23 cellular contexts compared by ENCODE assay signal in the genomic region with DNA sequence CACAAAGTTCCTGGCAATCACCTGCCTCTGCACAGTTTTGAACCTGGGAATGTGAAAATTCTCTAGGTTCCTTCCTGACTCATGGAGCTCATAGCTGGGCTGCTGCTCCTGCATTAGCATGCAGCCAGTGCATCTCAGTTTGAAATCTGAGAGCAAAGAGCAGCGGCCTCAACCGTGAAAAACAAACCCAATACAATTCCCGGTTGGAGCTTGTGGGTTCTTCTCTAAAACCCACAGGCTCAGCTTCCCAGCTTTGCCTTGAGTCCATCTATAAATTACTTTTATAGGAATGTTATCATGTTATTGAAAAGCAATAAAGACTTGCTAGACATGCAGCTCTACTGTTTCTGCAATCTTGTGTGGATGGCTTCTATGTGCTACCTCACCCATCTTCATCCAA.
"Had no signal": no experiment of that assay in that cellular context is flagged by ENCODE, and none has a peak within 500 bp of the region (broad histone marks: within the 10 kb centered on the region; RNA-seq: fewer than 3 reads in every experiment).

No MANE protein-coding gene starts in this region.

- ATAC-seq: activated CD8-positive, alpha-beta memory T cell treated with anti-CD3 and anti-CD28 coated beads, Interleukin-2, amount 10 ng/mL, durations not matched to agents 7 days and 5 days; activated naive CD4-positive, alpha-beta T cell treated with anti-CD3 and anti-CD28 coated beads, Interleukin-2, amount 50 U/mL, for 72 hours; activated naive CD8-positive, alpha-beta T cell treated with anti-CD3 and anti-CD28 coated beads, Interleukin-2, amount 50 U/mL, for 24 hours had no signal

- H3K27me3 Mint-ChIP-seq: activated B cell treated with CpG ODN at 0.5 μM for 24 hours; activated CD4-positive, alpha-beta T cell treated with anti-CD3 and anti-CD28 coated beads, Interleukin-2, amount 10 ng/mL, durations not matched to agents 24 days and 14 days; activated CD8-positive, alpha-beta memory T cell treated with anti-CD3 and anti-CD28 coated beads, Interleukin-2, amount 10 ng/mL, durations not matched to agents 7 days and 5 days; activated T-cell treated with anti-CD3 and anti-CD28 coated beads, Interleukin-2, amount 50 U/mL, for 24 hours had no signal

- H3K27me3 ChIP-seq: ascending aorta, breast epithelium, Peyer's patch had no signal

- H3K9me3 ChIP-seq: ascending aorta, breast epithelium, Peyer's patch had no signal

- H3K4me3 ChIP-seq: ascending aorta, breast epithelium, Peyer's patch had no signal

- H3K4me1 ChIP-seq: breast epithelium had no signal

- H3K4me3 Mint-ChIP-seq: activated B cell treated with CpG ODN at 0.5 μM for 24 hours; activated CD4-positive, alpha-beta T cell treated with anti-CD3 and anti-CD28 coated beads, Interleukin-2, amount 10 ng/mL, durations not matched to agents 24 days and 14 days; activated CD8-positive, alpha-beta memory T cell treated with anti-CD3 and anti-CD28 coated beads, Interleukin-2, amount 10 ng/mL, durations not matched to agents 7 days and 5 days; activated naive CD8-positive, alpha-beta T cell treated with anti-CD3 and anti-CD28 coated beads, Interleukin-2, amount 50 U/mL, for 24 hours; activated T-cell treated with anti-CD3 and anti-CD28 coated beads, Interleukin-2, amount 50 U/mL, for 24 hours; activated T-helper 1 cell treated with anti-CD3 and anti-CD28 coated beads, Interleukin-12 subunit alpha, Interleukin-12 subunit beta, Interleukin-2, Interleukin-4 antibody, amounts not matched to agents 30 ng/mL and 10 ng/mL and 1 ng/mL, durations not matched to agents 14 hours and 24 hours and 36 hours; T-helper 1 cell treated with Interleukin-12 subunit alpha and Interleukin-12 subunit beta and Interleukin-4 antibody, amounts not matched to agents 30 μg/mL and 1 μg/mL, for 36 hours had no signal

- DNase-seq: activated B cell treated with CpG ODN at 0.5 μM for 24 hours; activated CD4-positive, alpha-beta T cell treated with anti-CD3 and anti-CD28 coated beads for 1 hour; activated CD4-positive, alpha-beta T cell treated with anti-CD3 and anti-CD28 coated beads, Interleukin-2, amount 10 ng/mL, durations not matched to agents 24 days and 14 days; activated CD4-positive, alpha-beta T cell treated with anti-CD3 and anti-CD28 coated beads, Interleukin-2, amount 50 U/mL, for 48 hours; activated CD8-positive, alpha-beta memory T cell treated with anti-CD3 and anti-CD28 coated beads, Interleukin-2, amount 10 ng/mL, durations not matched to agents 7 days and 5 days; activated effector memory CD4-positive, alpha-beta T cell treated with anti-CD3 and anti-CD28 coated beads, Interleukin-2, amount 50 U/mL, for 16 hours; activated naive CD4-positive, alpha-beta T cell treated with Interleukin-2 at 50 U/mL for 16 hours; activated naive CD8-positive, alpha-beta T cell treated with anti-CD3 and anti-CD28 coated beads, Interleukin-2, amount 50 U/mL, for 24 hours; activated T-cell treated with anti-CD3 and anti-CD28 coated beads, Interleukin-2, amount 50 U/mL, for 24 hours; amniotic stem cell; caudate nucleus; NCI-H1105 treated with DMSO at 0.1 percent for 48 hours; NCI-H1436 treated with DMSO at 0.1 percent for 48 hours; NCI-H187; NCI-H2081; NCI-H510A treated with DMSO at 0.1 percent for 48 hours; Peyer's patch; SHP77 had no signal

- H3K4me1 Mint-ChIP-seq: activated B cell treated with CpG ODN at 0.5 μM for 24 hours; activated CD4-positive, alpha-beta T cell treated with anti-CD3 and anti-CD28 coated beads, Interleukin-2, amount 10 ng/mL, durations not matched to agents 24 days and 14 days; activated CD8-positive, alpha-beta memory T cell treated with anti-CD3 and anti-CD28 coated beads, Interleukin-2, amount 10 ng/mL, durations not matched to agents 7 days and 5 days; activated naive CD8-positive, alpha-beta T cell treated with anti-CD3 and anti-CD28 coated beads, Interleukin-2, amount 50 U/mL, for 24 hours had no signal

- H3K27ac ChIP-seq: ascending aorta, breast epithelium, Peyer's patch had no signal

- H3K36me3 Mint-ChIP-seq: activated CD8-positive, alpha-beta memory T cell treated with anti-CD3 and anti-CD28 coated beads, Interleukin-2, amount 10 ng/mL, durations not matched to agents 7 days and 5 days; activated naive CD4-positive, alpha-beta T cell treated with anti-CD3 and anti-CD28 coated beads, Interleukin-2, amount 50 U/mL, for 72 hours had no signal

- H3K27ac Mint-ChIP-seq: activated B cell treated with CpG ODN at 0.5 μM for 24 hours; activated CD4-positive, alpha-beta T cell treated with anti-CD3 and anti-CD28 coated beads, Interleukin-2, amount 10 ng/mL, durations not matched to agents 24 days and 14 days; activated CD8-positive, alpha-beta memory T cell treated with anti-CD3 and anti-CD28 coated beads, Interleukin-2, amount 10 ng/mL, durations not matched to agents 7 days and 5 days; activated naive CD4-positive, alpha-beta T cell treated with anti-CD3 and anti-CD28 coated beads, Interleukin-2, amount 50 U/mL, for 72 hours; activated naive CD8-positive, alpha-beta T cell treated with anti-CD3 and anti-CD28 coated beads, Interleukin-2, amount 50 U/mL, for 24 hours; activated T-cell treated with anti-CD3 and anti-CD28 coated beads, Interleukin-2, amount 50 U/mL, for 24 hours; activated T-helper 1 cell treated with anti-CD3 and anti-CD28 coated beads, Interleukin-12 subunit alpha, Interleukin-12 subunit beta, Interleukin-2, Interleukin-4 antibody, amounts not matched to agents 30 ng/mL and 10 ng/mL and 1 ng/mL, durations not matched to agents 14 hours and 24 hours and 36 hours; T-helper 1 cell treated with Interleukin-12 subunit alpha and Interleukin-12 subunit beta and Interleukin-4 antibody, amounts not matched to agents 30 μg/mL and 1 μg/mL, for 36 hours had no signal

- H3K36me3 ChIP-seq: ascending aorta, breast epithelium, Peyer's patch had no signal

- H3K9me3 Mint-ChIP-seq: activated CD4-positive, alpha-beta T cell treated with anti-CD3 and anti-CD28 coated beads, Interleukin-2, amount 10 ng/mL, durations not matched to agents 24 days and 14 days; T-helper 1 cell treated with Interleukin-12 subunit alpha and Interleukin-12 subunit beta and Interleukin-4 antibody, amounts not matched to agents 30 μg/mL and 1 μg/mL, for 36 hours had no signal
